Comparison of ENCODE assay signal across 9 cellular contexts in the genomic region with DNA sequence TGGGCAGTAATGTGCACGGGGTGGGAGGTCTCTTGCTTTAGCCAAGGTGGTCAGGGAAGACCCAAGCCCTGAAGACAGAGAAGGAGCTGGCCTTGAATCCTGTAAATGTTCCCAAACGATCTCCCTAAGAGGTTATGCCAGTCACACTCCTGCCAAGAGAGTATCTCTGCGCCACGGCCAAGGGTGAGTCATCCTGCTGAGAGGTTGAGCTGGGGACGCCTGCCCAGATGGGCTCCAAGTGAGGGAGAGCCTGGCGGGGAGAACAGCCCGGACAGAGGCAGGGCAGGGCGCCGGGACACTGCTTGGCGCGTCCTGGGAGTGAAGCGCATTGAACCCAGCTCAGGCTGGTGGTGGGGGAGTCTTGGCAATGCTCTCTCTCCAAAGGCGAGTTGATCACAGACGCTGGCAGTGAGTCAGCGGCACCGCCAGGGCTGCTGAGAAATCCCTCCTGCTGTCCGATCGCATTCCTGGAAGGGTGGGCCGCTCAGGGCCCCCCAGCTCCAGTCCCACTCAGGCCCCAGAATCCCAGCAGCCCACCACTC. TPM values are rescaled to one million over a fixed set of nuclear protein-coding genes. Genes with fewer than 3 reads are reported as not detected.
DNase-seq lines count a peak whose midpoint lies in the region; ATAC-seq and TF ChIP-seq lines count a peak whose summit lies in the region.
"Had no signal": no experiment of that assay in that cellular context is flagged by ENCODE, and none has a peak within 500 bp of the region (broad histone marks: within the 10 kb centered on the region; RNA-seq: fewer than 3 reads in every experiment).

No MANE protein-coding gene starts in this region.

- no peaks in the 10 kb centered on the region for H3K9me3 Mint-ChIP-seq in neural crest cell
- no peaks in the 10 kb centered on the region for H3K9me3 Mint-ChIP-seq in activated naive CD4-positive, alpha-beta T cell treated with anti-CD3 and anti-CD28 coated beads, Interleukin-2, amount 10 ng/mL, durations not matched to agents 7 days and 5 days

- H3K4me3 ChIP-seq in RWPE2 (ENCODE audit: severe bottlenecking): no peak overlapping the region
- H3K4me3 ChIP-seq: SK-N-MC had no signal

- ATAC-seq in RWPE2 (ENCODE audit: low read depth) (peak; percentile 95), GM21360 (IDR thresholded peaks at IDR 0.05; ENCODE audit: unreplicated experiment) (no peak)

- peaks cover 5% of the 10 kb centered on the region for H3K4me1 Mint-ChIP-seq in neural crest cell
- no peaks in the 10 kb centered on the region for H3K4me1 Mint-ChIP-seq in activated naive CD4-positive, alpha-beta T cell treated with anti-CD3 and anti-CD28 coated beads, Interleukin-2, amount 10 ng/mL, durations not matched to agents 7 days and 5 days

- H3K4me3 Mint-ChIP-seq in neural crest cell: no peak overlapping the region
- H3K4me3 Mint-ChIP-seq in activated naive CD4-positive, alpha-beta T cell treated with anti-CD3 and anti-CD28 coated beads, Interleukin-2, amount 10 ng/mL, durations not matched to agents 7 days and 5 days: no peak overlapping the region

- H3K9me3 ChIP-seq in RWPE2 (ENCODE audit: severe bottlenecking): no peaks in the 10 kb centered on the region

- H3K36me3 ChIP-seq in RWPE2 (ENCODE audit: low read depth): no peaks in the 10 kb centered on the region

- peaks cover 38% of the 10 kb centered on the region for H3K27me3 Mint-ChIP-seq in neural crest cell (ENCODE audit: low read depth)
- H3K27me3 Mint-ChIP-seq in activated naive CD4-positive, alpha-beta T cell treated with anti-CD3 and anti-CD28 coated beads, Interleukin-2, amount 10 ng/mL, durations not matched to agents 7 days and 5 days: peaks cover 22% of the 10 kb centered on the region

- TF ChIP-seq CTCF in RWPE2 (IDR thresholded peaks at IDR 0.05; ENCODE audit: poor library complexity, severe bottlenecking): no peak
- TF ChIP-seq CTCF in neural crest cell (conservative IDR thresholded peaks at IDR 0.05): no peak

- CTCF ChIA-PET in activated naive CD4-positive, alpha-beta T cell treated with anti-CD3 and anti-CD28 coated beads, Interleukin-2, amount 10 ng/mL, durations not matched to agents 7 days and 5 days (lab: Charles Lee): interaction anchor here (1.1 to 1.8 kb wide), 2 partner anchors 11 to 16 kb away, joined by 4 to 8 read pairs; no protein-coding TSS in a partner anchor

- H3K36me3 Mint-ChIP-seq in neural crest cell (ENCODE audit: low read depth): no peaks in the 10 kb centered on the region
- H3K36me3 Mint-ChIP-seq in activated naive CD4-positive, alpha-beta T cell treated with anti-CD3 and anti-CD28 coated beads, Interleukin-2, amount 10 ng/mL, durations not matched to agents 7 days and 5 days: no peaks in the 10 kb centered on the region

- peak overlapping the region; percentile 42 for H3K27ac ChIP-seq in RWPE2 (ENCODE audit: poor library complexity, severe bottlenecking)
- H3K27ac ChIP-seq: SK-N-MC had no signal

- H3K27ac Mint-ChIP-seq in neural crest cell (ENCODE audit: unreplicated experiment): peak overlapping the region; percentile 12
- no peak overlapping the region for H3K27ac Mint-ChIP-seq in activated naive CD4-positive, alpha-beta T cell treated with anti-CD3 and anti-CD28 coated beads, Interleukin-2, amount 10 ng/mL, durations not matched to agents 7 days and 5 days

- peaks cover 20% of the 10 kb centered on the region for H3K4me1 ChIP-seq in RWPE2 (ENCODE audit: insufficient read depth, poor library complexity, severe bottlenecking)

- H3K27me3 ChIP-seq in RWPE2 (ENCODE audit: insufficient read depth, poor library complexity, severe bottlenecking): no peaks in the 10 kb centered on the region

- DNase-seq in H4 (ENCODE audit: low spot score) (peak; percentile 97), RWPE2 (ENCODE audit: low spot score) (peak; percentile 93), fibroblast of the conjunctiva (ENCODE audit: low read depth) (peak; percentile 88), neural crest cell (ENCODE audit: low read depth, low spot score) (no peak), NCI-H2081 treated with DMSO at 0.1 percent for 48 hours (lab: John Stamatoyannopoulos, UW) (no peak), AML-193 (lab: John Stamatoyannopoulos, UW) (no peak)
- no peak for DNase-seq in activated naive CD4-positive, alpha-beta T cell treated with anti-CD3 and anti-CD28 coated beads, Interleukin-2, amount 10 ng/mL, durations not matched to agents 7 days and 5 days

RNA-seq across cellular contexts. Expression of gene SULT2B1, which starts 16.4 kb away (rescaled TPM):
- total RNA-seq in H4 (2014; rRNA removed; shearing (Covaris generic)): 0.23 TPM in 1 of 2 replicates, not detected in the other
- total RNA-seq in neural crest cell: not detected in 2 replicates

RNA-seq across cellular contexts. Expression of gene SPACA4, which starts 38.1 kb away (rescaled TPM):
- total RNA-seq in H4 (2014; rRNA removed; shearing (Covaris generic)): not detected in 2 replicates
- not detected in 2 replicates for total RNA-seq in neural crest cell

RNA-seq across cellular contexts. Expression of gene FAM83E, which starts 46.5 kb away (rescaled TPM):
- 0.06 and 1.6 TPM in 2 replicates for total RNA-seq in H4 (2014; rRNA removed; shearing (Covaris generic))
- total RNA-seq in neural crest cell: 5.9 and 6.1 TPM in 2 replicates

RNA-seq across cellular contexts. Expression of gene RPL18, which starts 50.6 kb away (rescaled TPM):
- total RNA-seq in H4 (2014; rRNA removed; shearing (Covaris generic)): 1,978 and 2,048 TPM in 2 replicates
- 1,772 and 1,774 TPM in 2 replicates for total RNA-seq in neural crest cell

RNA-seq across cellular contexts. Expression of gene SPHK2, which starts 50.9 kb away (rescaled TPM):
- 6.5 and 9.0 TPM in 2 replicates for total RNA-seq in H4 (2014; rRNA removed; shearing (Covaris generic))
- 48.5 and 50.3 TPM in 2 replicates for total RNA-seq in neural crest cell

Comparison
In these comparisons a context has a peak if more than half of its experiments do, and no peak if none do; other contexts are left out.
1. DNase-seq: peak in H4 (single experiment), RWPE2 (single experiment) and fibroblast of the conjunctiva (single experiment); none in neural crest cell (single experiment), NCI-H2081 treated with DMSO at 0.1 percent for 48 hours (single experiment), activated naive CD4-positive, alpha-beta T cell treated with anti-CD3 and anti-CD28 coated beads, Interleukin-2, amount 10 ng/mL, durations not matched to agents 7 days and 5 days (single experiment) and AML-193 (0 of 2).